Comparison of ENCODE assay signal across 10 cellular contexts in the genomic region with DNA sequence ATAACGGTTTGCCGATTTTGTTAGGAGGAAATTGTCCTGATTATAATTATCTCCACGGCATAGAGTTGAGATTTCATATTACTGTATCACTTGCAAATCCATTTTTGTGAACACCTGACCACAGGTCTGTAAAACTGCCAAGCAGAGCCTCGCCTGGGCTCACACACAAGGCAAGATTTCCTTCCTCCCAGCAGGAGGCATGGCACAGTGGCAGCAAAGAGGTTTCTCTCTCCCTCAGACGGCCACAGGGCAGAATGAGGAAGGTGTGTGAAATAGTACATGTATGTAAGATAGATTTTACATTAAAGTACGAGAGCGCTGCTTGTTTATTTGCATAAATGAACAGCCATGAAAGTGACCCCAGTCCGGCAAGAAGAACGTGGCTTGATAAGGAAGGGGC.
DNase-seq lines count a peak whose midpoint lies in the region; ATAC-seq and TF ChIP-seq lines count a peak whose summit lies in the region.
"Had no signal": no experiment of that assay in that cellular context is flagged by ENCODE, and none has a peak within 500 bp of the region (broad histone marks: within the 10 kb centered on the region; RNA-seq: fewer than 3 reads in every experiment).

No MANE protein-coding gene starts in this region.

- H3K9me2 ChIP-seq in OCI-LY7 (ENCODE audit: insufficient read depth, low read length) = no peaks in the 10 kb centered on the region

- H3K4me3 ChIP-seq in BLaER1 (no peak overlapping the region), OCI-LY7 (ENCODE audit: low read depth, low read length, poor library complexity, severe bottlenecking) (no peak overlapping the region), right cardiac atrium (ENCODE audit: low read length) (no peak overlapping the region)

- H3K9me3 ChIP-seq in BLaER1 (peaks cover 4% of the 10 kb centered on the region), OCI-LY7 (ENCODE audit: low read length) (no peaks in the 10 kb centered on the region), right cardiac atrium (ENCODE audit: control insufficient read depth, low read length) (no peaks in the 10 kb centered on the region)

- no peaks in the 10 kb centered on the region for H3K36me3 ChIP-seq in BLaER1
- no peaks in the 10 kb centered on the region for H3K36me3 ChIP-seq in OCI-LY7 (ENCODE audit: insufficient read depth, low read length)

- BruUV-seq in OCI-LY7 (replicated peaks; lab: Mats Ljungman, UMichigan) = no TSS peak

- no peaks in the 10 kb centered on the region for H3K79me2 ChIP-seq in OCI-LY7 (ENCODE audit: insufficient read depth, low read depth, low read length)

- WGBS in right cardiac atrium = 48% methylated on average over 9 of the region's 9 CpGs

- H3K27ac ChIP-seq in BLaER1 (no peak overlapping the region), OCI-LY7 (ENCODE audit: low read depth, low read length, poor library complexity, severe bottlenecking) (no peak overlapping the region), right cardiac atrium (ENCODE audit: low read length) (peak overlapping the region; percentile 16)

- H4K20me1 ChIP-seq in BLaER1 (no peaks in the 10 kb centered on the region), OCI-LY7 (ENCODE audit: insufficient read depth, low read length) (no peaks in the 10 kb centered on the region)

- CTCF ChIA-PET in OCI-LY7 (lab: Charles Lee; ENCODE audit: unreplicated experiment) = no interaction called here

- H3K9ac ChIP-seq in BLaER1 = peak overlapping the region; percentile 33; the same call in 1 of the 2 replicates

- ATAC-seq in GM18907 (IDR thresholded peaks at IDR 0.05; ENCODE audit: unreplicated experiment) (peak; percentile 49), right cardiac atrium (no peak), GM19395 (IDR thresholded peaks at IDR 0.05; ENCODE audit: unreplicated experiment) (no peak)
- ATAC-seq: HCT116 had no signal

- no peak overlapping the region; the same call in 1 of the 2 replicates for H2AFZ ChIP-seq in OCI-LY7 (ENCODE audit: low read length)

- H3K27me3 ChIP-seq in BLaER1 = no peaks in the 10 kb centered on the region
- H3K27me3 ChIP-seq in right cardiac atrium (ENCODE audit: control insufficient read depth, insufficient read depth) = no peaks in the 10 kb centered on the region

- intact Hi-C loops in OCI-LY7 (cut with micrococcal nuclease; ENCODE audit: unreplicated experiment) (no loop called here), right cardiac atrium (cut with DNase I) (no loop called here)

- DNase-seq in OCI-LY7 (ENCODE audit: low spot score) (peak; percentile 16), right cardiac atrium (peak in 1 of 3 donors; percentile 61), NCI-H2171 treated with DMSO at 0.1 percent for 48 hours (lab: John Stamatoyannopoulos, UW) (no peak), NCI-H524 (lab: John Stamatoyannopoulos, UW) (no peak), GM19240 (ENCODE audit: insufficient read length, low spot score) (no peak)
- DNase-seq: activated CD8-positive, alpha-beta memory T cell treated with anti-CD3 and anti-CD28 coated beads, Interleukin-2, amount 50 U/mL, for 4 hours had no signal

- H3K4me2 ChIP-seq in BLaER1 = peak overlapping the region; percentile 83
- H3K4me2 ChIP-seq in OCI-LY7 (ENCODE audit: low read length) = no peak overlapping the region

- POLR2A ChIA-PET in OCI-LY7 (lab: Charles Lee) = no interaction called here

- TF ChIP-seq CTCF in OCI-LY7 (conservative IDR thresholded peaks at IDR 0.05; ENCODE audit: low read length) = no peak

- H3K4me1 ChIP-seq in BLaER1 (peaks cover 83% of the 10 kb centered on the region), OCI-LY7 (ENCODE audit: insufficient read depth, low read length, poor library complexity, severe bottlenecking) (peaks cover 14% of the 10 kb centered on the region), right cardiac atrium (ENCODE audit: control insufficient read depth, insufficient read depth, low read length) (peaks cover 15% of the 10 kb centered on the region)
